ENCODE assay signal across 25 cellular contexts in the genomic region with DNA sequence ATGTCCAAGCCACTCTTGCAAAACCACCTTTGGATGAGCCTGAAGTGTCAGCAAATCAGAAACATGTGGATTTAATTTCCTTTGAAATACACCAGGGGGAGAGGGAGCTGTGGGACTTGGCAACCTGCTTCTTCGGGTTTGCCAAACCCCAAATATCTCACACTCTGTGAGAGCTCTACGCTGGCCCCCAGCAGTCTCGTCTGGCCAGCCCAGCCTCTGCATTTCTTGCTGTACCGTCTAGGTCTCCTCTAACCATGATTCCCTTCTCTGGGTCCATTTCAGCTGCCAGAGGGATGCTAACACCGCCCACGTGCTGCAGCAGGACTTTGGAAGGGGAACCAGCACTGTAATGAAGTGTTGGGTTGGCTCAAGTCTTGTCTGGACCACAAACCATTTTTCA.
DNase-seq lines count a peak whose midpoint lies in the region; ATAC-seq, FAIRE-seq and TF ChIP-seq lines count a peak whose summit lies in the region.
"Had no signal": no experiment of that assay in that cellular context is flagged by ENCODE, and none has a peak within 500 bp of the region (broad histone marks: within the 10 kb centered on the region; RNA-seq: fewer than 3 reads in every experiment).

No MANE protein-coding gene starts in this region.

- peak; percentile 27 for DNase-seq in EH (ENCODE audit: low read depth)
- DNase-seq in astrocyte of the hippocampus (ENCODE audit: low read depth, low spot score): peak; percentile 58
- peak; percentile 72 for DNase-seq in left ventricle myocardium superior
- peak; percentile 7 for DNase-seq in skeletal muscle cell (ENCODE audit: low read depth)
- DNase-seq in HTR-8/SVneo (ENCODE audit: insufficient read length, low spot score): no peak
- DNase-seq in foreskin keratinocyte: no peak
- no peak for DNase-seq in NAMALWA (ENCODE audit: low spot score)
- DNase-seq: activated CD4-positive, alpha-beta T cell treated with anti-CD3 and anti-CD28 coated beads, Interleukin-2, amount 50 U/mL, for 1 hour; activated gamma-delta T cell; Caco-2; effector CD4-positive, alpha-beta T cell; EL; H7; mesenchymal stem cell; natural killer cell; NCI-H1105; NCI-H526 treated with DMSO at 0.1 percent for 48 hours; SHP77; stimulated activated CD8-positive, alpha-beta memory T cell treated with anti-CD3 and anti-CD28 coated beads, Interleukin-4, amount 100 ng/mL, for 48 hours; substantia nigra; T-helper 1 cell had no signal

- intact Hi-C loops in left ventricle myocardium superior (cut with micrococcal nuclease): no loop called here

- no peak overlapping the region for H3K27ac ChIP-seq in foreskin keratinocyte
- H3K27ac ChIP-seq: hepatocyte had no signal

- H3K4me3 ChIP-seq in skeletal muscle cell (ENCODE audit: low read depth, low read length): no peak overlapping the region
- H3K4me3 ChIP-seq: hepatocyte had no signal

- no peak for FAIRE-seq in HTR-8/SVneo (lab: Jason Lieb, UNC)
- FAIRE-seq: islet of Langerhans had no signal

- no peaks in the 10 kb centered on the region for H3K4me1 ChIP-seq in foreskin keratinocyte
- H3K4me1 ChIP-seq: Caco-2 had no signal

- TF ChIP-seq CTCF in foreskin keratinocyte (conservative IDR thresholded peaks at IDR 0.05): no peak

- H3K27me3 ChIP-seq in foreskin keratinocyte: peaks cover 5% of the 10 kb centered on the region
- H3K27me3 ChIP-seq: hepatocyte had no signal

- peak; percentile 92 for ATAC-seq in left ventricle myocardium superior
- ATAC-seq in foreskin keratinocyte: no peak
- ATAC-seq in GM19452 (IDR thresholded peaks at IDR 0.05; ENCODE audit: unreplicated experiment): no peak
- ATAC-seq: esophagus mucosa, natural killer cell had no signal

Comparison
In these comparisons a context has a peak if more than half of its experiments do, and no peak if none do; other contexts are left out.
1. DNase-seq: peak in EH (single experiment), astrocyte of the hippocampus (single experiment), left ventricle myocardium superior (single experiment) and skeletal muscle cell (single experiment); none in HTR-8/SVneo (single experiment), foreskin keratinocyte (0 of 2) and NAMALWA (single experiment).